1 cellular context compared by ENCODE assay signal in genomic region chr3:10164546-10165393, GRCh38.
TF ChIP-seq lines count a peak whose summit lies in the region.

Gene IRAK2 (plus strand): TSS chr3:10164919. CDS start chr3:10164955, 36 bp downstream.

TF ChIP-seq in HepG2, 621 proteins besides CTCF, POLR2A, EP300 and RAD21 (continued from another document and continues in another):
- TF ChIP-seq ZNF280B (CRISPR knock-in tag; IDR thresholded peaks at IDR 0.05; ENCODE audit: borderline replicate concordance) (no peak), HOXD1 (CRISPR knock-in tag; IDR thresholded peaks at IDR 0.05) (no peak), ZNF282 (IDR thresholded peaks at IDR 0.05; ENCODE audit: partially characterized antibody) (no peak), POGZ (CRISPR knock-in tag; IDR thresholded peaks at IDR 0.05) (0 out of 2 replicates have a peak, but pooled peaks have one; percentile 18), KDM6A (CRISPR knock-in tag; IDR thresholded peaks at IDR 0.05; ENCODE audit: low read depth) (no peak), KDM3A (CRISPR knock-in tag; IDR thresholded peaks at IDR 0.05; ENCODE audit: low read depth) (peak; percentile 75; the same call in 1 of the 2 replicates), ZNF280D (CRISPR knock-in tag; IDR thresholded peaks at IDR 0.05) (0 out of 2 replicates have a peak, but pooled peaks have one; percentile 17), BORCS8-MEF2B (CRISPR knock-in tag; IDR thresholded peaks at IDR 0.05) (no peak), ZNF784 (CRISPR knock-in tag; IDR thresholded peaks at IDR 0.05; ENCODE audit: borderline replicate concordance) (no peak), ZBTB44 (CRISPR knock-in tag; IDR thresholded peaks at IDR 0.05) (no peak), ZNF576 (CRISPR knock-in tag; IDR thresholded peaks at IDR 0.05) (no peak), THRA (CRISPR knock-in tag; IDR thresholded peaks at IDR 0.05; ENCODE audit: borderline replicate concordance) (no peak), TAF15 (IDR thresholded peaks at IDR 0.05; ENCODE audit: low read depth, low read length, poor library complexity, severe bottlenecking) (peak; percentile 25), TP53 (CRISPR knock-in tag; conservative IDR thresholded peaks at IDR 0.05) (no peak), MIXL1 (CRISPR knock-in tag; IDR thresholded peaks at IDR 0.05) (no peak), ZSCAN20 (CRISPR knock-in tag; IDR thresholded peaks at IDR 0.05; ENCODE audit: borderline replicate concordance) (no peak), CSRNP2 (CRISPR knock-in tag; conservative IDR thresholded peaks at IDR 0.05; ENCODE audit: low read depth) (no peak), KAT8 (CRISPR knock-in tag; IDR thresholded peaks at IDR 0.05) (no peak), KLF15 (CRISPR knock-in tag; IDR thresholded peaks at IDR 0.05; ENCODE audit: borderline replicate concordance) (no peak), HMGXB4 (CRISPR knock-in tag; IDR thresholded peaks at IDR 0.05; ENCODE audit: borderline replicate concordance in 1 of 2, low read depth in 1 of 2) (peak; percentile 93 to 98), ZNF572 (CRISPR knock-in tag; IDR thresholded peaks at IDR 0.05) (no peak), HMG20B (CRISPR knock-in tag; conservative IDR thresholded peaks at IDR 0.05) (no peak), RXRA (CRISPR knock-in tag; IDR thresholded peaks at IDR 0.05) (peak; percentile 47; the same call in 1 of the 2 replicates), ZNF879 (CRISPR knock-in tag; IDR thresholded peaks at IDR 0.05) (no peak), SNAPC4 (CRISPR knock-in tag; IDR thresholded peaks at IDR 0.05) (no peak), ZKSCAN1 (IDR thresholded peaks at IDR 0.05; ENCODE audit: low read length) (no peak), HIC2 (CRISPR knock-in tag; IDR thresholded peaks at IDR 0.05; ENCODE audit: low read depth) (0 out of 2 replicates have a peak, but pooled peaks have one; percentile 35), FOXJ3 (CRISPR knock-in tag; IDR thresholded peaks at IDR 0.05; ENCODE audit: borderline replicate concordance) (no peak), ZNF574 (CRISPR knock-in tag; IDR thresholded peaks at IDR 0.05) (peak; percentile 74), PREB (CRISPR knock-in tag; IDR thresholded peaks at IDR 0.05) (no peak)
